In the genomic region with DNA sequence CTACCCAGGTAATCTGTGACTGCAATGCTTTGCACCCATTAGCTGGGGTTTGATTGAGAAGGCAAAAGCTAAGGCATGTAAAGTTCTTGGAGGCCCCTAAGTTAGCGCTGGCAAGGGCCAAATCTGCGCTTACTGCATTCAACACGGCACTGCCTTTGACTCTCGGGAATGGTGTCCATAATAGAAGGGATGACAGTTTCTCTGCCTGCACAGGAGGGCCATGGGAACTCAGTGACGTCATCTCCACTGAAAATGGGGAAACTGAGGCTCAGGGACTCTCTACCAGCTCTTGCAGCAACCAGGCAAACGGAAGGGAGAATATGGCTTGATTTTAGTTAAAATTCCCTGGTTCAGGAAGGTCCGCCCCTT, we compare ENCODE assay signal across 8 cellular contexts. TPM values are rescaled to one million over a fixed set of nuclear protein-coding genes. Genes with fewer than 3 reads are reported as not detected.
DNase-seq lines count a peak whose midpoint lies in the region; ATAC-seq and TF ChIP-seq lines count a peak whose summit lies in the region.

No MANE protein-coding gene starts in this region.

- H3K27me3 ChIP-seq in upper lobe of right lung, result no peaks in the 10 kb centered on the region

- ATAC-seq in activated T-cell treated with anti-CD3 and anti-CD28 coated beads, Interleukin-2, amount 50 U/mL, for 72 hours (replicated peaks in 1 of 2), result no peak
- no peak for ATAC-seq in upper lobe of right lung
- no peak for ATAC-seq in HG03432 (IDR thresholded peaks at IDR 0.05; ENCODE audit: unreplicated experiment)

- peak overlapping the region; percentile 89 for H3K27ac ChIP-seq in upper lobe of right lung

- H3K4me3 ChIP-seq in astrocyte of the spinal cord (ENCODE audit: low read depth, low read length) (peak overlapping the region; percentile 63), lower leg skin (ENCODE audit: low read depth, poor library complexity, severe bottlenecking) (peak overlapping the region; percentile 29), upper lobe of right lung (peak overlapping the region; percentile 51)

- DNase-seq in activated T-cell treated with anti-CD3 and anti-CD28 coated beads, Interleukin-2, amount 50 U/mL, for 72 hours, result no peak
- no peak for DNase-seq in activated T-cell treated with anti-CD3 and anti-CD28 coated beads for 4 hours
- no peak for DNase-seq in astrocyte of the spinal cord (ENCODE audit: low read depth, low spot score)
- no peak for DNase-seq in lower leg skin (ENCODE audit: low spot score in 2 of 2)
- no peak for DNase-seq in upper lobe of right lung
- DNase-seq in effector CD8-positive, alpha-beta T cell (lab: John Stamatoyannopoulos, UW), result no peak
- DNase-seq in NCI-H2227 treated with DMSO at 0.1 percent for 48 hours (lab: John Stamatoyannopoulos, UW), result no peak

- peaks cover 0 to 1% of the 10 kb centered on the region in 2 donors for H3K36me3 Mint-ChIP-seq in activated T-cell treated with anti-CD3 and anti-CD28 coated beads, Interleukin-2, amount 50 U/mL, for 72 hours (ENCODE audit: insufficient read depth in 2 of 2)

- peak overlapping the region; percentile 83 to 89 for H3K4me3 Mint-ChIP-seq in activated T-cell treated with anti-CD3 and anti-CD28 coated beads, Interleukin-2, amount 50 U/mL, for 72 hours

- H3K4me1 Mint-ChIP-seq in activated T-cell treated with anti-CD3 and anti-CD28 coated beads, Interleukin-2, amount 50 U/mL, for 72 hours (ENCODE audit: low read depth), result peaks cover 52% of the 10 kb centered on the region

- intact Hi-C loops in lower leg skin (cut with DNase I; ENCODE audit: low total_unique reads) (no loop called here), upper lobe of right lung (cut with DNase I) (no loop called here)

- H3K9me3 ChIP-seq in upper lobe of right lung, result no peaks in the 10 kb centered on the region

- TF ChIP-seq POLR2A in lower leg skin (IDR thresholded peaks at IDR 0.05), result no peak

- no peaks in the 10 kb centered on the region for H3K36me3 ChIP-seq in upper lobe of right lung

- 15 to 18% methylated on average over 7 of the region's 7 CpGs for WGBS in lower leg skin, 2 donors

- peaks cover 6% of the 10 kb centered on the region for H3K4me1 ChIP-seq in upper lobe of right lung

- no peaks in the 10 kb centered on the region for H3K27me3 Mint-ChIP-seq in activated T-cell treated with anti-CD3 and anti-CD28 coated beads, Interleukin-2, amount 50 U/mL, for 72 hours (ENCODE audit: low read depth)

- in situ Hi-C loops in astrocyte of the spinal cord (cut with HindIII; ENCODE audit: low sequenced_read_pairs), result loop anchor here (25.0 kb wide), 1 partner anchor 109 kb away; no protein-coding TSS in a partner anchor

- TF ChIP-seq CTCF in astrocyte of the spinal cord (IDR thresholded peaks at IDR 0.05; ENCODE audit: low read depth, low read length) (no peak), lower leg skin (IDR thresholded peaks at IDR 0.05) (no peak), upper lobe of right lung (IDR thresholded peaks at IDR 0.05) (no peak)

- no peaks in the 10 kb centered on the region for H3K9me3 Mint-ChIP-seq in activated T-cell treated with anti-CD3 and anti-CD28 coated beads, Interleukin-2, amount 50 U/mL, for 72 hours

- H3K27ac Mint-ChIP-seq in activated T-cell treated with anti-CD3 and anti-CD28 coated beads, Interleukin-2, amount 50 U/mL, for 72 hours, result peak overlapping the region; percentile 97

RNA-seq across cellular contexts. Expression of a gene that starts 0.5 kb away (rescaled TPM):
- total RNA-seq in activated T-cell treated with anti-CD3 and anti-CD28 coated beads, Interleukin-2, amount 50 U/mL, for 72 hours, result 1 to 10 TPM; 3.3 to 3.5 TPM
- 1 to 10 TPM in 1 of 4 donors, under 1 TPM in 2, not detected in 1; 0.65 to 1.4 (median 0.71) TPM for total RNA-seq in lower leg skin
- total RNA-seq in upper lobe of right lung, result 4.5 TPM

RNA-seq across cellular contexts. Expression of a gene that starts 8.5 kb away (rescaled TPM):
- total RNA-seq in activated T-cell treated with anti-CD3 and anti-CD28 coated beads, Interleukin-2, amount 50 U/mL, for 72 hours, result 1 to 10 TPM; 3.1 to 4.6 TPM
- total RNA-seq in lower leg skin (under 1 TPM; 0.25 to 0.47 (median 0.33) TPM), upper lobe of right lung (1.9 TPM)

RNA-seq across cellular contexts. Expression of a gene that starts 13.7 kb away (rescaled TPM):
- total RNA-seq in activated T-cell treated with anti-CD3 and anti-CD28 coated beads, Interleukin-2, amount 50 U/mL, for 72 hours, result 10 to 100 TPM; 19.7 to 27.3 TPM
- total RNA-seq in lower leg skin (not detected), upper lobe of right lung (5.2 TPM)

RNA-seq across cellular contexts. Expression of a gene that starts 20.3 kb away (rescaled TPM):
- 1 to 10 TPM; 1.9 to 2.8 TPM for total RNA-seq in activated T-cell treated with anti-CD3 and anti-CD28 coated beads, Interleukin-2, amount 50 U/mL, for 72 hours
- total RNA-seq in lower leg skin (1 to 10 TPM; 1.5 to 4.1 (median 2.6) TPM), upper lobe of right lung (not detected)

RNA-seq across cellular contexts. Expression of a gene that starts 35.9 kb away (rescaled TPM):
- total RNA-seq in activated T-cell treated with anti-CD3 and anti-CD28 coated beads, Interleukin-2, amount 50 U/mL, for 72 hours, result 10 to 100 TPM; 46.1 to 73.7 TPM
- total RNA-seq in lower leg skin (1 to 10 TPM; 1.6 to 5.9 (median 3.5) TPM), upper lobe of right lung (11.9 TPM)
